9 cellular contexts compared by ENCODE assay signal in the genomic region with DNA sequence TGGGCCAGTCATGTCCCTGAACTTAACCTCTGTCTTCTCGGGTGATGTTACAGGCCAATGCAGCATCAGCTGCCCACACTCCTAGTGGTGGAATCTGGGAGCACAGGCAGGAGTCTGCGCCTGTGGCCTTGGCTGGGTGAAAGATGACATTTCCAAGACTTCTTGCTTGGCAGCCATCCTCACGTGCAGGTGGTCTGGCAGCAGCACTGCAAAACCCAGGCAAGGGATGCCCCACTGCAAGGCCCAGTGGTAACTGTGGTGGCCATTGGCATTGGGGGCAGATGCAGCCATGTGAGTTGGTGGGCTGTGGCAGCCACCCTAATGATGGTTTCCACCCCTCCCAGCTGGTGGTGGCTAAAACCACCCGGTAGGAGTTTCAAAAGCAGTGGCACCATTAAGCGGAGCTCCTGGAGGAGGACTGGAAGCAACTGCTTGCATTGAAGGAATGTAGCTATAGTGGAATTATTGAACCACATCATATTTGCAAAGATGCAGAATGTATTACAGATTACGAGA.
DNase-seq lines count a peak whose midpoint lies in the region; ATAC-seq and TF ChIP-seq lines count a peak whose summit lies in the region.
"Had no signal": no experiment of that assay in that cellular context is flagged by ENCODE, and none has a peak within 500 bp of the region (broad histone marks: within the 10 kb centered on the region; RNA-seq: fewer than 3 reads in every experiment).

No MANE protein-coding gene starts in this region.

- no peak overlapping the region for H3K4me3 ChIP-seq in GM23248
- no peak overlapping the region for H3K4me3 ChIP-seq in liver (ENCODE audit: low read depth in 1 of 3, low read length in 3 of 3)
- no peak overlapping the region for H3K4me3 ChIP-seq in upper lobe of left lung

- H3K27me3 ChIP-seq in GM23248 (replicated peaks; ENCODE audit: insufficient read depth) = peaks cover 10% of the 10 kb centered on the region
- H3K27me3 ChIP-seq in liver (ENCODE audit: control insufficient read depth in 4 of 4, insufficient read depth in 4 of 4, low read length in 3 of 4) = no peaks in the 10 kb centered on the region
- no peaks in the 10 kb centered on the region for H3K27me3 ChIP-seq in upper lobe of left lung

- no peaks in the 10 kb centered on the region for H3K9me2 ChIP-seq in GM23248 (ENCODE audit: insufficient read depth)

- in situ Hi-C loops in GM23248 (cut with MboI) = no loop called here

- H3K4me2 ChIP-seq in GM23248 (ENCODE audit: unreplicated experiment) = no peak overlapping the region

- no peaks in the 10 kb centered on the region for H3K79me2 ChIP-seq in GM23248 (ENCODE audit: insufficient read depth)

- H3K27ac ChIP-seq in GM23248 = no peak overlapping the region
- no peak overlapping the region for H3K27ac ChIP-seq in liver (ENCODE audit: low read depth in 1 of 2, low read length in 2 of 2)
- no peak overlapping the region for H3K27ac ChIP-seq in upper lobe of left lung

- H3K27me3 Mint-ChIP-seq in activated CD8-positive, alpha-beta T cell treated with anti-CD3 and anti-CD28 coated beads for 36 hours = peaks cover 2% of the 10 kb centered on the region

- WGBS in GM23248 (ENCODE audit: low coverage in 1 of 2, low lambda C conversion rate in 2 of 2, missing lambda C conversion rate in 2 of 2), 2 experiments = 30 to 38% methylated on average over 6 of the region's 6 CpGs
- 74% methylated on average over 6 of the region's 6 CpGs for WGBS in liver
- WGBS in upper lobe of left lung, 2 donors = 62 to 76% methylated on average over 6 of the region's 6 CpGs

- intact Hi-C loops in activated CD8-positive, alpha-beta T cell treated with anti-CD3 and anti-CD28 coated beads for 36 hours (cut with micrococcal nuclease) = no loop called here

- peak in 1 of 2 donors; percentile 18 for TF ChIP-seq RAD21 in liver (IDR thresholded peaks at IDR 0.05)

- H3K4me1 Mint-ChIP-seq in activated CD8-positive, alpha-beta T cell treated with anti-CD3 and anti-CD28 coated beads for 36 hours (ENCODE audit: low read depth) = no peaks in the 10 kb centered on the region

- no peaks in the 10 kb centered on the region for H3K9me3 ChIP-seq in GM23248 (ENCODE audit: low read depth)
- peaks cover 0 to 3% (median 0%) of the 10 kb centered on the region in 4 donors for H3K9me3 ChIP-seq in liver (ENCODE audit: control insufficient read depth in 4 of 4, low read length in 3 of 4)
- no peaks in the 10 kb centered on the region for H3K9me3 ChIP-seq in upper lobe of left lung

- POLR2A ChIA-PET in activated CD8-positive, alpha-beta T cell treated with anti-CD3 and anti-CD28 coated beads for 36 hours (lab: Charles Lee) = no interaction called here

- no peak overlapping the region for H3K27ac Mint-ChIP-seq in activated CD8-positive, alpha-beta T cell treated with anti-CD3 and anti-CD28 coated beads for 36 hours

- no peak overlapping the region for H2AFZ ChIP-seq in GM23248

- no peak for TF ChIP-seq POLR2A in upper lobe of left lung (IDR thresholded peaks at IDR 0.05)

- no peak overlapping the region for H3K4me3 Mint-ChIP-seq in activated CD8-positive, alpha-beta T cell treated with anti-CD3 and anti-CD28 coated beads for 36 hours

- H3K36me3 Mint-ChIP-seq in activated CD8-positive, alpha-beta T cell treated with anti-CD3 and anti-CD28 coated beads for 36 hours (ENCODE audit: low read depth) = no peaks in the 10 kb centered on the region

- peak; percentile 57 for TF ChIP-seq CTCF in activated CD8-positive, alpha-beta T cell treated with anti-CD3 and anti-CD28 coated beads for 36 hours (IDR thresholded peaks at IDR 0.05)
- TF ChIP-seq CTCF in liver (IDR thresholded peaks at IDR 0.05; ENCODE audit: low read depth, low read length, missing input control) (peak; percentile 9), upper lobe of left lung (IDR thresholded peaks at IDR 0.05) (peak in 1 of 6 experiments; percentile 23)

- no peaks in the 10 kb centered on the region for H4K20me1 ChIP-seq in GM23248 (ENCODE audit: insufficient read depth)

- H3K9ac ChIP-seq in GM23248 (no peak overlapping the region), liver (ENCODE audit: low read depth in 1 of 2, low read length in 2 of 2) (peak overlapping the region in 1 of 2 donors; percentile 11)

- DNase-seq in AG20443 (ENCODE audit: low spot score) (peak; percentile 35), GM23248 (peak; percentile 26), NCI-H1436 treated with DMSO at 0.1 percent for 48 hours (lab: John Stamatoyannopoulos, UW) (no peak), upper lobe of left lung (no peak)
- peak; percentile 46 for DNase-seq in activated CD8-positive, alpha-beta T cell treated with anti-CD3 and anti-CD28 coated beads for 36 hours
- no peak for DNase-seq in central memory CD4-positive, alpha-beta T cell
- DNase-seq: NCI-H526 had no signal

- no peak for TF ChIP-seq EP300 in upper lobe of left lung (IDR thresholded peaks at IDR 0.05)

- peak; percentile 67 for ATAC-seq in activated CD8-positive, alpha-beta T cell treated with anti-CD3 and anti-CD28 coated beads for 36 hours
- ATAC-seq in upper lobe of left lung (ENCODE audit: low FRiP score in 2 of 2) (no peak), HG02885 (IDR thresholded peaks at IDR 0.05; ENCODE audit: poor library complexity, unreplicated experiment) (no peak)

- H3K9me3 Mint-ChIP-seq in activated CD8-positive, alpha-beta T cell treated with anti-CD3 and anti-CD28 coated beads for 36 hours = no peaks in the 10 kb centered on the region

- CTCF ChIA-PET in activated CD8-positive, alpha-beta T cell treated with anti-CD3 and anti-CD28 coated beads for 36 hours (lab: Charles Lee) = interaction anchor here (1.3 kb wide), 1 partner anchor 11 kb away, joined by 3 read pairs; no protein-coding TSS in a partner anchor

- no peaks in the 10 kb centered on the region for H3K4me1 ChIP-seq in GM23248 (ENCODE audit: insufficient read depth)
- H3K4me1 ChIP-seq in liver (ENCODE audit: control insufficient read depth in 4 of 4, insufficient read depth in 4 of 4, low read length in 3 of 4) = no peaks in the 10 kb centered on the region
- H3K4me1 ChIP-seq in upper lobe of left lung = no peaks in the 10 kb centered on the region

- no peaks in the 10 kb centered on the region for H3K36me3 ChIP-seq in GM23248 (ENCODE audit: low read depth)
- H3K36me3 ChIP-seq in liver (ENCODE audit: control insufficient read depth in 4 of 4, insufficient read depth in 3 of 4, low read depth in 1 of 4, low read length in 3 of 4) = no peaks in the 10 kb centered on the region
- H3K36me3 ChIP-seq in upper lobe of left lung = no peaks in the 10 kb centered on the region

- no peaks in the 10 kb centered on the region for H3F3A ChIP-seq in GM23248 (ENCODE audit: insufficient read depth)

TF ChIP-seq in liver, 16 proteins besides CTCF, POLR2A, EP300 and RAD21 (continues in another document):
- TF ChIP-seq ZBTB33 (IDR thresholded peaks at IDR 0.05) (no peak), GABPA (IDR thresholded peaks at IDR 0.05 in 1 of 2, conservative IDR thresholded peaks at IDR 0.05 in 1 of 2) (no peak), FOXA1 (IDR thresholded peaks at IDR 0.05) (no peak), FOXA2 (IDR thresholded peaks at IDR 0.05) (no peak), RXRA (IDR thresholded peaks at IDR 0.05) (no peak), HNF4G (IDR thresholded peaks at IDR 0.05) (no peak), NR2F2 (IDR thresholded peaks at IDR 0.05) (no peak)
- TF ChIP-seq, protein P1, sequence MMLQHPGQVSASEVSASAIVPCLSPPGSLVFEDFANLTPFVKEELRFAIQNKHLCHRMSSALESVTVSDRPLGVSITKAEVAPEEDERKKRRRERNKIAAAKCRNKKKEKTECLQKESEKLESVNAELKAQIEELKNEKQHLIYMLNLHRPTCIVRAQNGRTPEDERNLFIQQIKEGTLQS (IDR thresholded peaks at IDR 0.05) = no peak
- TF ChIP-seq, protein P2, sequence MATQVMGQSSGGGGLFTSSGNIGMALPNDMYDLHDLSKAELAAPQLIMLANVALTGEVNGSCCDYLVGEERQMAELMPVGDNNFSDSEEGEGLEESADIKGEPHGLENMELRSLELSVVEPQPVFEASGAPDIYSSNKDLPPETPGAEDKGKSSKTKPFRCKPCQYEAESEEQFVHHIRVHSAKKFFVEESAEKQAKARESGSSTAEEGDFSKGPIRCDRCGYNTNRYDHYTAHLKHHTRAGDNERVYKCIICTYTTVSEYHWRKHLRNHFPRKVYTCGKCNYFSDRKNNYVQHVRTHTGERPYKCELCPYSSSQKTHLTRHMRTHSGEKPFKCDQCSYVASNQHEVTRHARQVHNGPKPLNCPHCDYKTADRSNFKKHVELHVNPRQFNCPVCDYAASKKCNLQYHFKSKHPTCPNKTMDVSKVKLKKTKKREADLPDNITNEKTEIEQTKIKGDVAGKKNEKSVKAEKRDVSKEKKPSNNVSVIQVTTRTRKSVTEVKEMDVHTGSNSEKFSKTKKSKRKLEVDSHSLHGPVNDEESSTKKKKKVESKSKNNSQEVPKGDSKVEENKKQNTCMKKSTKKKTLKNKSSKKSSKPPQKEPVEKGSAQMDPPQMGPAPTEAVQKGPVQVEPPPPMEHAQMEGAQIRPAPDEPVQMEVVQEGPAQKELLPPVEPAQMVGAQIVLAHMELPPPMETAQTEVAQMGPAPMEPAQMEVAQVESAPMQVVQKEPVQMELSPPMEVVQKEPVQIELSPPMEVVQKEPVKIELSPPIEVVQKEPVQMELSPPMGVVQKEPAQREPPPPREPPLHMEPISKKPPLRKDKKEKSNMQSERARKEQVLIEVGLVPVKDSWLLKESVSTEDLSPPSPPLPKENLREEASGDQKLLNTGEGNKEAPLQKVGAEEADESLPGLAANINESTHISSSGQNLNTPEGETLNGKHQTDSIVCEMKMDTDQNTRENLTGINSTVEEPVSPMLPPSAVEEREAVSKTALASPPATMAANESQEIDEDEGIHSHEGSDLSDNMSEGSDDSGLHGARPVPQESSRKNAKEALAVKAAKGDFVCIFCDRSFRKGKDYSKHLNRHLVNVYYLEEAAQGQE (IDR thresholded peaks at IDR 0.05) = no peak
- TF ChIP-seq, protein P3, sequence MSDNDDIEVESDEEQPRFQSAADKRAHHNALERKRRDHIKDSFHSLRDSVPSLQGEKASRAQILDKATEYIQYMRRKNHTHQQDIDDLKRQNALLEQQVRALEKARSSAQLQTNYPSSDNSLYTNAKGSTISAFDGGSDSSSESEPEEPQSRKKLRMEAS (IDR thresholded peaks at IDR 0.05) = no peak

Comparison
In these comparisons a context has a peak if more than half of its experiments do, and no peak if none do; other contexts are left out.
1. DNase-seq: peak in AG20443 (single experiment), GM23248 (single experiment) and activated CD8-positive, alpha-beta T cell treated with anti-CD3 and anti-CD28 coated beads for 36 hours (single experiment); none in central memory CD4-positive, alpha-beta T cell (single experiment), NCI-H1436 treated with DMSO at 0.1 percent for 48 hours (single experiment) and upper lobe of left lung (0 of 2).